35 cellular contexts compared by ENCODE assay signal in genomic region chr12:28578361-28578760, GRCh38.
DNase-seq lines count a peak whose midpoint lies in the region; ATAC-seq and TF ChIP-seq lines count a peak whose summit lies in the region.
"Had no signal": no experiment of that assay in that cellular context is flagged by ENCODE, and none has a peak within 500 bp of the region (broad histone marks: within the 10 kb centered on the region; RNA-seq: fewer than 3 reads in every experiment).

No MANE protein-coding gene starts in this region.

- no peak overlapping the region for H3K4me2 ChIP-seq in mesenchymal stem cell (ENCODE audit: low read length, poor library complexity, severe bottlenecking)
- H3K4me2 ChIP-seq: KMS-11 had no signal

- no peak overlapping the region for H4K91ac ChIP-seq in mesenchymal stem cell (ENCODE audit: low read length)

- no peak overlapping the region for H3K4ac ChIP-seq in mesenchymal stem cell (ENCODE audit: low read depth in 1 of 2, low read length in 2 of 2)

- no peak for TF ChIP-seq EP300 in esophagus muscularis mucosa (IDR thresholded peaks at IDR 0.05)

- no peaks in the 10 kb centered on the region for H3K79me1 ChIP-seq in mesenchymal stem cell (replicated peaks; ENCODE audit: low read length, poor library complexity, severe bottlenecking)

- no peaks in the 10 kb centered on the region for H3K36me3 ChIP-seq in breast epithelium
- no peaks in the 10 kb centered on the region for H3K36me3 ChIP-seq in esophagus muscularis mucosa
- no peaks in the 10 kb centered on the region for H3K36me3 ChIP-seq in mesenchymal stem cell (ENCODE audit: control insufficient read depth in 1 of 2, insufficient read depth in 2 of 2, low read depth in 1 of 2, low read length in 2 of 2)
- no peaks in the 10 kb centered on the region for H3K36me3 ChIP-seq in uterus
- H3K36me3 ChIP-seq: ovary had no signal

- DNase-seq in MCF 10A (ENCODE audit: unreplicated experiment): peak; percentile 29
- no peak for DNase-seq in breast epithelium (ENCODE audit: low spot score in 2 of 2)
- no peak for DNase-seq in esophagus muscularis mucosa (ENCODE audit: extremely low spot score)
- DNase-seq in mesenchymal stem cell: no peak
- peak in 1 of 2 donors; percentile 46 for DNase-seq in uterus
- DNase-seq in stimulated activated naive CD8-positive, alpha-beta T cell treated with anti-CD3 and anti-CD28 coated beads, Interleukin-15, Interleukin-2, amounts not matched to agents 100 U/mL and 50 U/mL, for 24 hours: no peak
- DNase-seq in hippocampal formation (lab: John Stamatoyannopoulos, UW): no peak
- no peak for DNase-seq in EL
- DNase-seq: activated CD4-positive, alpha-beta memory T cell treated with anti-CD3 and anti-CD28 coated beads for 36 hours; activated CD4-positive, CD25-positive, alpha-beta regulatory T cell treated with anti-CD3 and anti-CD28 coated beads, Interleukin-2, amount 50 U/mL, for 72 hours; activated naive CD4-positive, alpha-beta T cell; activated naive CD8-positive, alpha-beta T cell treated with anti-CD3 and anti-CD28 coated beads, Interleukin-2, amount 50 U/mL, for 24 hours; activated T-cell treated with anti-CD3 and anti-CD28 coated beads, Interleukin-2, amount 50 U/mL, for 72 hours; AML-193; body of pancreas; CD4-positive, alpha-beta T cell; DMS79 treated with DMSO at 0.1 percent for 48 hours; dorsolateral prefrontal cortex; GOT3; mucosa of descending colon; NCI-H1436; NCI-H2081 treated with DMSO at 0.1 percent for 48 hours; NCI-H226; NCI-H526 treated with DMSO at 0.1 percent for 48 hours; ovary; Right ventricle myocardium superior; stimulated activated naive CD4-positive, alpha-beta T cell treated with Interleukin-2 at 50 U/mL for 16 hours; T-helper 2 cell had no signal

- TF ChIP-seq POLR2A in breast epithelium (IDR thresholded peaks at IDR 0.05): no peak
- no peak for TF ChIP-seq POLR2A in esophagus muscularis mucosa (IDR thresholded peaks at IDR 0.05; ENCODE audit: low read depth)
- TF ChIP-seq POLR2A in uterus (IDR thresholded peaks at IDR 0.05): no peak

- no peak overlapping the region for H3K23ac ChIP-seq in mesenchymal stem cell (ENCODE audit: low read length in 2 of 2)

- H2BK120ac ChIP-seq in mesenchymal stem cell (ENCODE audit: low read depth, low read length): no peak overlapping the region

- H3K4me3 Mint-ChIP-seq in MCF 10A (ENCODE audit: unreplicated experiment): no peak overlapping the region
- H3K4me3 Mint-ChIP-seq: activated CD4-positive, alpha-beta memory T cell treated with anti-CD3 and anti-CD28 coated beads for 36 hours; activated naive CD8-positive, alpha-beta T cell treated with anti-CD3 and anti-CD28 coated beads, Interleukin-2, amount 50 U/mL, for 24 hours; activated T-cell treated with anti-CD3 and anti-CD28 coated beads, Interleukin-2, amount 50 U/mL, for 72 hours; CD4-positive, alpha-beta T cell; nephron had no signal

- no peak overlapping the region for H3K14ac ChIP-seq in mesenchymal stem cell (ENCODE audit: low read length in 2 of 2)

- H3K27ac Mint-ChIP-seq in MCF 10A (ENCODE audit: low read depth, unreplicated experiment): no peak overlapping the region
- H3K27ac Mint-ChIP-seq: activated CD4-positive, alpha-beta memory T cell treated with anti-CD3 and anti-CD28 coated beads for 36 hours; activated naive CD8-positive, alpha-beta T cell treated with anti-CD3 and anti-CD28 coated beads, Interleukin-2, amount 50 U/mL, for 24 hours; activated T-cell treated with anti-CD3 and anti-CD28 coated beads, Interleukin-2, amount 50 U/mL, for 72 hours; CD4-positive, alpha-beta T cell; nephron had no signal

- POLR2A ChIA-PET in MCF 10A (lab: Yijun Ruan, JAX): interaction anchor here (0.8 kb wide), 1 partner anchor 41 kb away, joined by 3 read pairs; no protein-coding TSS in a partner anchor

- 63% methylated on average over 3 of the region's 3 CpGs for WGBS in esophagus muscularis mucosa
- 96% methylated on average over 3 of the region's 3 CpGs for WGBS in mesenchymal stem cell

- no peak overlapping the region for H3K27ac ChIP-seq in breast epithelium
- peak overlapping the region; percentile 24 to 70 (median 44) for H3K27ac ChIP-seq in esophagus muscularis mucosa (replicated peaks in 1 of 4)
- H3K27ac ChIP-seq in mesenchymal stem cell (ENCODE audit: low read length, poor library complexity, severe bottlenecking): no peak overlapping the region
- peak overlapping the region; percentile 33 to 35 for H3K27ac ChIP-seq in uterus
- H3K27ac ChIP-seq: 22Rv1, body of pancreas, dorsolateral prefrontal cortex, foreskin keratinocyte, KMS-11, ovary, skin epidermis had no signal

- H3K27me3 ChIP-seq in breast epithelium (no peaks in the 10 kb centered on the region), esophagus muscularis mucosa (no peaks in the 10 kb centered on the region), mesenchymal stem cell (ENCODE audit: control insufficient read depth in 1 of 2, insufficient read depth in 1 of 2, low read length in 2 of 2) (no peaks in the 10 kb centered on the region), uterus (no peaks in the 10 kb centered on the region)
- H3K27me3 ChIP-seq: body of pancreas, dorsolateral prefrontal cortex, foreskin keratinocyte, ovary had no signal

- H4K8ac ChIP-seq in mesenchymal stem cell (ENCODE audit: low read length): no peak overlapping the region

- H3K4me1 ChIP-seq in breast epithelium (no peaks in the 10 kb centered on the region), esophagus muscularis mucosa (peaks cover 3 to 45% (median 38%) of the 10 kb centered on the region in 4 donors), mesenchymal stem cell (ENCODE audit: control insufficient read depth, insufficient read depth, low read depth, low read length) (no peaks in the 10 kb centered on the region), uterus (no peaks in the 10 kb centered on the region)
- H3K4me1 ChIP-seq: foreskin keratinocyte had no signal

- H3K18ac ChIP-seq in mesenchymal stem cell (ENCODE audit: low read depth in 1 of 2, low read length in 2 of 2): no peak overlapping the region

- H2AFZ ChIP-seq in mesenchymal stem cell (ENCODE audit: low read depth, low read length): no peak overlapping the region

- no peak overlapping the region for H2AK5ac ChIP-seq in mesenchymal stem cell (ENCODE audit: low read length, severe bottlenecking)

- no peak for ATAC-seq in stimulated activated naive CD8-positive, alpha-beta T cell treated with anti-CD3 and anti-CD28 coated beads, Interleukin-15, Interleukin-2, amounts not matched to agents 100 U/mL and 50 U/mL, for 24 hours
- ATAC-seq: activated naive CD8-positive, alpha-beta T cell treated with anti-CD3 and anti-CD28 coated beads, Interleukin-2, amount 50 U/mL, for 24 hours; body of pancreas; foreskin keratinocyte; mucosa of descending colon; Panc1 had no signal

- no TSS peak for BruUV-seq in MCF 10A (replicated peaks; lab: Mats Ljungman, UMichigan)

- H3K36me3 Mint-ChIP-seq in MCF 10A (ENCODE audit: insufficient read depth, unreplicated experiment): no peaks in the 10 kb centered on the region
- H3K36me3 Mint-ChIP-seq: activated CD4-positive, alpha-beta memory T cell treated with anti-CD3 and anti-CD28 coated beads for 36 hours had no signal

- H3K4me3 ChIP-seq in breast epithelium: no peak overlapping the region
- no peak overlapping the region for H3K4me3 ChIP-seq in esophagus muscularis mucosa
- no peak overlapping the region for H3K4me3 ChIP-seq in mesenchymal stem cell (ENCODE audit: insufficient read depth in 1 of 2, low read depth in 1 of 2, low read length in 2 of 2)
- H3K4me3 ChIP-seq in uterus: no peak overlapping the region
- H3K4me3 ChIP-seq: body of pancreas, dorsolateral prefrontal cortex, lung, mucosa of descending colon, ovary, skin epidermis had no signal

- H2BK12ac ChIP-seq in mesenchymal stem cell (ENCODE audit: low read length in 2 of 2): no peak overlapping the region

- no peaks in the 10 kb centered on the region for H3K27me3 Mint-ChIP-seq in MCF 10A (ENCODE audit: insufficient read depth, unreplicated experiment)
- H3K27me3 Mint-ChIP-seq: activated CD4-positive, alpha-beta memory T cell treated with anti-CD3 and anti-CD28 coated beads for 36 hours; activated naive CD8-positive, alpha-beta T cell treated with anti-CD3 and anti-CD28 coated beads, Interleukin-2, amount 50 U/mL, for 24 hours; CD4-positive, alpha-beta T cell had no signal

- peak overlapping the region; percentile 41 for H3K9ac ChIP-seq in mesenchymal stem cell (ENCODE audit: low read length)
- H3K9ac ChIP-seq: KMS-11 had no signal

- intact Hi-C loops in MCF 10A (cut with micrococcal nuclease) (no loop called here), breast epithelium (cut with DNase I; ENCODE audit: low total_unique reads) (no loop called here), esophagus muscularis mucosa (cut with DNase I) (no loop called here), uterus (cut with DNase I; ENCODE audit: low total_unique reads) (no loop called here)

- H3K4me1 Mint-ChIP-seq in MCF 10A (ENCODE audit: insufficient read depth, unreplicated experiment): no peaks in the 10 kb centered on the region
- H3K4me1 Mint-ChIP-seq: activated naive CD8-positive, alpha-beta T cell treated with anti-CD3 and anti-CD28 coated beads, Interleukin-2, amount 50 U/mL, for 24 hours; nephron had no signal

- TF ChIP-seq CTCF in MCF 10A (IDR thresholded peaks at IDR 0.05; ENCODE audit: unreplicated experiment) (no peak), breast epithelium (IDR thresholded peaks at IDR 0.05) (no peak), esophagus muscularis mucosa (IDR thresholded peaks at IDR 0.05) (no peak), uterus (IDR thresholded peaks at IDR 0.05) (no peak)

- no peak overlapping the region for H2BK15ac ChIP-seq in mesenchymal stem cell (ENCODE audit: low read depth, poor library complexity, severe bottlenecking)

- H2BK5ac ChIP-seq in mesenchymal stem cell (ENCODE audit: low read depth, low read length, poor library complexity, severe bottlenecking): no peak overlapping the region

- no peaks in the 10 kb centered on the region for H3K9me3 Mint-ChIP-seq in MCF 10A (ENCODE audit: unreplicated experiment)
- H3K9me3 Mint-ChIP-seq: activated CD4-positive, alpha-beta memory T cell treated with anti-CD3 and anti-CD28 coated beads for 36 hours; activated naive CD8-positive, alpha-beta T cell treated with anti-CD3 and anti-CD28 coated beads, Interleukin-2, amount 50 U/mL, for 24 hours; nephron had no signal

- CTCF ChIA-PET in MCF 10A (lab: Yijun Ruan, JAX): interaction anchor here (0.6 kb wide), 1 partner anchor 254 kb away, joined by 3 read pairs; no protein-coding TSS in a partner anchor

- H3K9me3 ChIP-seq in breast epithelium: no peaks in the 10 kb centered on the region
- no peaks in the 10 kb centered on the region for H3K9me3 ChIP-seq in esophagus muscularis mucosa
- no peaks in the 10 kb centered on the region for H3K9me3 ChIP-seq in mesenchymal stem cell (ENCODE audit: control insufficient read depth, low read length)
- H3K9me3 ChIP-seq in uterus: no peaks in the 10 kb centered on the region
- H3K9me3 ChIP-seq: body of pancreas, mucosa of descending colon, ovary had no signal

Comparison
In these comparisons a context has a peak if more than half of its experiments do, and no peak if none do; other contexts are left out.
1. H3K27ac ChIP-seq: peak in esophagus muscularis mucosa (4 of 4) and uterus (2 of 2); none in breast epithelium (0 of 2) and mesenchymal stem cell (single experiment).